6 cellular contexts compared by ENCODE assay signal in the genomic region with DNA sequence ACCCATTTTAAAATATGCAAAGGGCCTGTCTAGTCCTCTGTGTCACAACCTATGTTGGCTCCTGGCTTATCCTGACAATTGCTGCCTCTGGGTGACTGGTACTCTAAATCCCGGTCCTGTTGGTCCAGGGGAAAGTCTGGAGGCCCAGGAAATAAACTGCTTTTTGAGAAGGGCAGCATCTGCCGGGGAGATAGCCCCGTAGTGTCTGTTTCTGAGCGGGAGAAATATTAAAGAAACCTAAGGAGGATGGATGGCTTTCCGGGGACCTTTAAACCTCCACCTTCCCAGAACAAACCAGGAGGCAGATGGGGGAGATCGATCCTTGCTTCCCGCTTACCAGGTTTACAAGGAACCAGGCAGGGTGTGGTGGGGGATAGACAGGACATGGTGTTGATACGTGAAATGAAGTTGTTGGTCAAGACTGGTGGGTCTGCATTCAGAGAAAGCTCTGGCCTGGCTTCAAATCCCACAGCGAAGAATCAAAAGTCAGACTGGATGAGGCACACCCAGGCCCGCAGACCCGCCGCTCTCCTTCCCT. TPM values are rescaled to one million over a fixed set of nuclear protein-coding genes. Genes with fewer than 3 reads are reported as not detected.
DNase-seq lines count a peak whose midpoint lies in the region; ATAC-seq and TF ChIP-seq lines count a peak whose summit lies in the region.

No MANE protein-coding gene starts in this region.

- no peaks in the 10 kb centered on the region for H3K36me3 ChIP-seq in CD4-positive, alpha-beta memory T cell (ENCODE audit: insufficient read depth, low read length)
- H3K36me3 ChIP-seq in lung (ENCODE audit: control insufficient read depth in 2 of 2, insufficient read depth in 2 of 2, low read length in 2 of 2): no peaks in the 10 kb centered on the region

- TF ChIP-seq CTCF in lung (IDR thresholded peaks at IDR 0.05; ENCODE audit: control extremely low read depth, extremely low read depth): no peak

- intact Hi-C loops in CD4-positive, alpha-beta memory T cell (cut with micrococcal nuclease): loop anchor here (5.0 kb wide), 2 partner anchors 34 to 49 kb away; no protein-coding TSS in a partner anchor

- no peaks in the 10 kb centered on the region for H3K9me3 ChIP-seq in CD4-positive, alpha-beta memory T cell (ENCODE audit: control insufficient read depth in 1 of 2, low read length in 2 of 2)
- H3K9me3 ChIP-seq in lung (ENCODE audit: control insufficient read depth in 2 of 2, insufficient read depth in 1 of 2, low read length in 1 of 2): no peaks in the 10 kb centered on the region

- POLR2A ChIA-PET in CD4-positive, alpha-beta memory T cell (lab: Charles Lee; ENCODE audit: partially characterized antibody): interaction anchor here (0.8 to 3.0 kb wide), 20 partner anchors 8 to 651 kb away, joined by 3 to 16 read pairs (median 4); no protein-coding TSS in a partner anchor

- WGBS in lung, 2 donors: 28 to 29% methylated on average over 12 of the region's 12 CpGs

- peaks cover 8 to 56% (median 28%) of the 10 kb centered on the region in 4 donors for H3K4me1 Mint-ChIP-seq in CD4-positive, alpha-beta memory T cell
- peaks cover 35% of the 10 kb centered on the region for H3K4me1 Mint-ChIP-seq in activated naive CD4-positive, alpha-beta T cell treated with anti-CD3 and anti-CD28 coated beads, Interleukin-2, amount 50 U/mL, for 24 hours

- H3K27ac Mint-ChIP-seq in CD4-positive, alpha-beta memory T cell: peak overlapping the region; percentile 87 to 99 (median 98)
- peak overlapping the region; percentile 100 for H3K27ac Mint-ChIP-seq in activated naive CD4-positive, alpha-beta T cell treated with anti-CD3 and anti-CD28 coated beads, Interleukin-2, amount 50 U/mL, for 24 hours

- peak overlapping the region; percentile 72 to 78 for H3K4me3 ChIP-seq in CD4-positive, alpha-beta memory T cell (ENCODE audit: low read length in 2 of 2)
- H3K4me3 ChIP-seq in lung: no peak overlapping the region

- peak in 1 of 5 donors; percentile 10 for DNase-seq in CD4-positive, alpha-beta memory T cell
- DNase-seq in lung (ENCODE audit: low spot score) (no peak), NCI-H82 treated with DMSO at 0.1 percent for 48 hours (lab: John Stamatoyannopoulos, UW; ENCODE audit: unreplicated experiment) (no peak), mucosa of gallbladder (ENCODE audit: low spot score) (no peak)

- H3K9me3 Mint-ChIP-seq in CD4-positive, alpha-beta memory T cell: no peaks in the 10 kb centered on the region
- no peaks in the 10 kb centered on the region for H3K9me3 Mint-ChIP-seq in activated naive CD4-positive, alpha-beta T cell treated with anti-CD3 and anti-CD28 coated beads, Interleukin-2, amount 50 U/mL, for 24 hours

- H3K27ac ChIP-seq in CD4-positive, alpha-beta memory T cell (ENCODE audit: low read depth, low read length): peak overlapping the region; percentile 86
- peak overlapping the region; percentile 50 to 71 for H3K27ac ChIP-seq in lung (ENCODE audit: low read depth in 1 of 2, low read length in 1 of 2)

- peaks cover 0 to 20% of the 10 kb centered on the region in 2 donors for H3K36me3 Mint-ChIP-seq in CD4-positive, alpha-beta memory T cell
- H3K36me3 Mint-ChIP-seq in activated naive CD4-positive, alpha-beta T cell treated with anti-CD3 and anti-CD28 coated beads, Interleukin-2, amount 50 U/mL, for 24 hours: peaks cover 1% of the 10 kb centered on the region

- CTCF ChIA-PET in CD4-positive, alpha-beta memory T cell (lab: Charles Lee; ENCODE audit: partially characterized antibody): interaction anchor here (0.9 to 1.7 kb wide), 7 partner anchors 30 to 77 kb away, joined by 3 to 4 read pairs (median 3); no protein-coding TSS in a partner anchor

- H3K4me3 Mint-ChIP-seq in CD4-positive, alpha-beta memory T cell: peak overlapping the region; percentile 94 to 100 (median 98)
- peak overlapping the region; percentile 97 for H3K4me3 Mint-ChIP-seq in activated naive CD4-positive, alpha-beta T cell treated with anti-CD3 and anti-CD28 coated beads, Interleukin-2, amount 50 U/mL, for 24 hours

- no peaks in the 10 kb centered on the region for H3K27me3 ChIP-seq in CD4-positive, alpha-beta memory T cell (ENCODE audit: insufficient read depth, low read length)
- H3K27me3 ChIP-seq in lung (ENCODE audit: control insufficient read depth, insufficient read depth): no peaks in the 10 kb centered on the region

- H3K4me1 ChIP-seq in CD4-positive, alpha-beta memory T cell (ENCODE audit: insufficient read depth, low read length): peaks cover 20% of the 10 kb centered on the region
- peaks cover 0 to 3% of the 10 kb centered on the region in 2 donors for H3K4me1 ChIP-seq in lung (ENCODE audit: control insufficient read depth in 2 of 2, insufficient read depth in 2 of 2, low read length in 2 of 2)

- H3K27me3 Mint-ChIP-seq in CD4-positive, alpha-beta memory T cell: peaks cover 6 to 7% of the 10 kb centered on the region in 2 donors
- peaks cover 1% of the 10 kb centered on the region for H3K27me3 Mint-ChIP-seq in activated naive CD4-positive, alpha-beta T cell treated with anti-CD3 and anti-CD28 coated beads, Interleukin-2, amount 50 U/mL, for 24 hours

- ATAC-seq in lung (ENCODE audit: insufficient read depth, low FRiP score) (no peak), GM18520 (IDR thresholded peaks at IDR 0.05; ENCODE audit: unreplicated experiment) (no peak)

RNA-seq across cellular contexts. Expression of a gene that starts 3.8 kb away (rescaled TPM):
- 10 to 100 TPM; 34.4 to 39.2 TPM for total RNA-seq in CD4-positive, alpha-beta memory T cell
- 10 to 100 TPM; 12.7 to 36.5 TPM for polyA plus RNA-seq in CD4-positive, alpha-beta memory T cell
- total RNA-seq in lung: 10 to 100 TPM in 1 of 2 donors, 1 to 10 TPM in 1; 6.7 to 13.9 TPM
- 1 to 10 TPM; 4.1 to 7.8 TPM for polyA plus RNA-seq in lung
- total RNA-seq in mucosa of gallbladder: 23.4 TPM

RNA-seq across cellular contexts. Expression of a gene that starts 10.3 kb away (rescaled TPM):
- not detected for total RNA-seq in CD4-positive, alpha-beta memory T cell
- not detected for polyA plus RNA-seq in CD4-positive, alpha-beta memory T cell
- not detected for total RNA-seq in lung
- polyA plus RNA-seq in lung: not detected
- total RNA-seq in mucosa of gallbladder: not detected

RNA-seq across cellular contexts. Expression of a gene that starts 37.0 kb away (rescaled TPM):
- 1 to 10 TPM; 3.1 to 4.5 TPM for total RNA-seq in CD4-positive, alpha-beta memory T cell
- polyA plus RNA-seq in CD4-positive, alpha-beta memory T cell: under 1 TPM; 0.11 to 0.13 TPM
- total RNA-seq in lung: 1 to 10 TPM; 3.5 to 6.7 TPM
- polyA plus RNA-seq in lung: 1 to 10 TPM; 1.4 to 1.7 TPM
- total RNA-seq in mucosa of gallbladder: 6.4 TPM

RNA-seq across cellular contexts. Expression of a gene that starts 48.9 kb away (rescaled TPM):
- 10 to 100 TPM; 11.2 to 14.5 TPM for total RNA-seq in CD4-positive, alpha-beta memory T cell
- under 1 TPM in 1 of 2 donors, not detected in 1; 0.10 TPM for polyA plus RNA-seq in CD4-positive, alpha-beta memory T cell
- total RNA-seq in lung: 10 to 100 TPM in 1 of 2 donors, 1 to 10 TPM in 1; 8.6 to 21.1 TPM
- 1 to 10 TPM; 1.9 to 4.9 TPM for polyA plus RNA-seq in lung
- total RNA-seq in mucosa of gallbladder: 17.2 TPM

RNA-seq across cellular contexts. Expression of a gene that starts 52.5 kb away (rescaled TPM):
- not detected for total RNA-seq in CD4-positive, alpha-beta memory T cell
- not detected for polyA plus RNA-seq in CD4-positive, alpha-beta memory T cell
- 1 to 10 TPM; 2.6 to 2.9 TPM for total RNA-seq in lung
- 1 to 10 TPM; 1.8 TPM for polyA plus RNA-seq in lung
- 0.49 TPM for total RNA-seq in mucosa of gallbladder
